In genomic region chr16:78099372-78100161, GRCh38 we compare ENCODE assay signal across 8 cellular contexts. TPM values are rescaled to one million over a fixed set of nuclear protein-coding genes. Genes with fewer than 3 reads are reported as not detected.
A peak's percentile ranks its signal among the peaks of the same experiment; 100 is the strongest.
DNase-seq lines count a peak whose midpoint lies in the region; ATAC-seq, FAIRE-seq and TF ChIP-seq lines count a peak whose summit lies in the region.

Gene WWOX, plus strand, starts transcription at chr16:78099654.

- peak within 1 kb of the TSS; percentile 85 for H3K9ac ChIP-seq in BLaER1
- peak within 1 kb of the TSS; percentile 75 to 88 for H3K9ac ChIP-seq in colonic mucosa (ENCODE audit: low read depth in 2 of 2, low read length in 2 of 2)

- peak within 1 kb of the TSS; percentile 82 for H3K4me2 ChIP-seq in BLaER1

- intact Hi-C loops in colonic mucosa (cut with DNase I), result loop anchor here (5.0 kb wide), 1 partner anchor 422 kb away; no protein-coding TSS in a partner anchor
- intact Hi-C loops in left colon (cut with DNase I, micrococcal nuclease), result no loop called here

- peak within 1 kb of the TSS; percentile 86 for H3K4me3 ChIP-seq in BLaER1
- peak within 1 kb of the TSS; percentile 97 for H3K4me3 ChIP-seq in colonic mucosa

- 0 out of 2 replicates have a peak, but pooled peaks cover 11% of the 10 kb centered on the region for H3K36me3 ChIP-seq in BLaER1
- H3K36me3 ChIP-seq in colonic mucosa, result no peaks in the 10 kb centered on the region

- no peaks in the 10 kb centered on the region for H3K27me3 ChIP-seq in BLaER1
- no peaks in the 10 kb centered on the region for H3K27me3 ChIP-seq in colonic mucosa

- H3K4me1 ChIP-seq in BLaER1 (peaks cover 14% of the 10 kb centered on the region), colonic mucosa (no peaks in the 10 kb centered on the region)

- ATAC-seq in HG03457 (IDR thresholded peaks at IDR 0.05; ENCODE audit: unreplicated experiment), result peak; percentile 96
- peak; percentile 95 for ATAC-seq in left colon

- peaks cover 29% of the 10 kb centered on the region; the same call in 1 of the 2 replicates for H4K20me1 ChIP-seq in BLaER1

- peak; percentile 83 for FAIRE-seq in GM19239 (lab: Jason Lieb, UNC)

- DNase-seq in GM19239 (ENCODE audit: insufficient read length, low spot score), result peak; percentile 82
- DNase-seq in NCI-H524 (lab: John Stamatoyannopoulos, UW), result peak; percentile 96 to 99
- peak; percentile 96 for DNase-seq in activated CD4-positive, alpha-beta T cell treated with anti-CD3 and anti-CD28 coated beads for 48 hours
- peak; percentile 97 for DNase-seq in colonic mucosa
- peak; percentile 97 to 98 for DNase-seq in left colon
- DNase-seq in stimulated activated CD4-positive, alpha-beta T cell treated with anti-CD3 and anti-CD28 coated beads, Interleukin-1b, Interleukin-23, amount 100 ng/mL, for 48 hours, result peak; percentile 96

- peak; percentile 94 for TF ChIP-seq CTCF in colonic mucosa (IDR thresholded peaks at IDR 0.05)

- H3K9me3 ChIP-seq in BLaER1, result peaks cover 6% of the 10 kb centered on the region; the same call in 1 of the 2 replicates
- H3K9me3 ChIP-seq in colonic mucosa, result no peaks in the 10 kb centered on the region

- peak within 1 kb of the TSS; percentile 89 for H3K27ac ChIP-seq in BLaER1
- H3K27ac ChIP-seq in colonic mucosa, result peak within 1 kb of the TSS; percentile 88

RNA-seq across cellular contexts. Expression of gene WWOX, which starts in this region (rescaled TPM):
- total RNA-seq in colonic mucosa (10 to 100 TPM in 1 of 2 donors, 1 to 10 TPM in 1; 7.2 to 11.0 TPM), left colon (10 to 100 TPM; 10.6 to 13.1 TPM)

Comparison
In these comparisons a context has a peak if more than half of its experiments do, and no peak if none do; other contexts are left out.
1. Peak in every context shown above with its lines: DNase-seq, ATAC-seq, H3K4me3 ChIP-seq and H3K27ac ChIP-seq.